ENCODE assay signal across 24 cellular contexts in genomic region chr12:47711448-47711847, GRCh38. TPM values are rescaled to one million over a fixed set of nuclear protein-coding genes. Genes with fewer than 3 reads are reported as not detected.
"Had no signal": no experiment of that assay in that cellular context is flagged by ENCODE, and none has a peak within 500 bp of the region (broad histone marks: within the 10 kb centered on the region; RNA-seq: fewer than 3 reads in every experiment).

No MANE protein-coding gene starts in this region.

- H3K9me3 Mint-ChIP-seq: activated naive CD4-positive, alpha-beta T cell treated with anti-CD3 and anti-CD28 coated beads, Interleukin-2, amount 10 ng/mL, durations not matched to agents 7 days and 5 days; activated naive CD8-positive, alpha-beta T cell treated with anti-CD3 and anti-CD28 coated beads for 36 hours; activated T-helper 17 cell treated with anti-CD3 and anti-CD28 coated beads, Interleukin-2, amount 50 U/mL, for 72 hours; T-helper 1 cell treated with Interleukin-12 subunit alpha and Interleukin-12 subunit beta and Interleukin-4 antibody, amounts not matched to agents 30 μg/mL and 1 μg/mL, for 36 hours had no signal

- H3K27me3 ChIP-seq: brain microvascular endothelial cell, cardiac muscle cell, MG63, SJSA1 had no signal

- H3K27ac Mint-ChIP-seq: activated naive CD4-positive, alpha-beta T cell treated with anti-CD3 and anti-CD28 coated beads, Interleukin-2, amount 10 ng/mL, durations not matched to agents 7 days and 5 days; activated naive CD8-positive, alpha-beta T cell treated with anti-CD3 and anti-CD28 coated beads for 36 hours; activated T-helper 17 cell treated with anti-CD3 and anti-CD28 coated beads, Interleukin-2, amount 50 U/mL, for 72 hours; T-helper 1 cell treated with Interleukin-12 subunit alpha and Interleukin-12 subunit beta and Interleukin-4 antibody, amounts not matched to agents 30 μg/mL and 1 μg/mL, for 36 hours had no signal

- H3K9me3 ChIP-seq: MG63, SJSA1 had no signal

- H3K9ac ChIP-seq: KMS-11 had no signal

- H3K27ac ChIP-seq: brain microvascular endothelial cell, KMS-11, SJSA1 had no signal

- H3K4me2 ChIP-seq: KMS-11 had no signal

- H3K27me3 Mint-ChIP-seq: activated naive CD8-positive, alpha-beta T cell treated with anti-CD3 and anti-CD28 coated beads for 36 hours; activated T-helper 17 cell treated with anti-CD3 and anti-CD28 coated beads, Interleukin-2, amount 50 U/mL, for 72 hours had no signal

- H3K36me3 ChIP-seq: brain microvascular endothelial cell, cardiac muscle cell, MG63, SJSA1 had no signal

- H3K4me3 Mint-ChIP-seq: activated naive CD4-positive, alpha-beta T cell treated with anti-CD3 and anti-CD28 coated beads, Interleukin-2, amount 10 ng/mL, durations not matched to agents 7 days and 5 days; activated naive CD8-positive, alpha-beta T cell treated with anti-CD3 and anti-CD28 coated beads for 36 hours; activated T-helper 17 cell treated with anti-CD3 and anti-CD28 coated beads, Interleukin-2, amount 50 U/mL, for 72 hours; T-helper 1 cell treated with Interleukin-12 subunit alpha and Interleukin-12 subunit beta and Interleukin-4 antibody, amounts not matched to agents 30 μg/mL and 1 μg/mL, for 36 hours had no signal

- ATAC-seq: activated CD4-positive, CD25-positive, alpha-beta regulatory T cell treated with anti-CD3 and anti-CD28 coated beads, Interleukin-2, amount 50 U/mL, for 24 hours; activated T-helper 17 cell treated with anti-CD3 and anti-CD28 coated beads, Interleukin-2, amount 50 U/mL, for 72 hours; SK-N-SH treated with all-trans-retinoic acid at 6 μM for 48 hours had no signal

- H3K4me3 ChIP-seq: cardiac muscle cell, MG63, SJSA1 had no signal

- DNase-seq: activated CD4-positive, alpha-beta T cell treated with anti-CD3 and anti-CD28 coated beads for 4 hours; activated CD4-positive, alpha-beta T cell treated with anti-CD3 and anti-CD28 coated beads, Interleukin-2, amount 50 U/mL, for 48 hours; activated gamma-delta T cell treated with Interleukin-2 at 50 U/mL for 16 hours; activated naive CD4-positive, alpha-beta T cell treated with anti-CD3 and anti-CD28 coated beads, Interleukin-2, amount 10 ng/mL, durations not matched to agents 7 days and 5 days; activated naive CD8-positive, alpha-beta T cell treated with anti-CD3 and anti-CD28 coated beads for 36 hours; activated T-cell treated with anti-CD3 and anti-CD28 coated beads for 4 hours; activated T-cell treated with anti-CD3 and anti-CD28 coated beads, Interleukin-2, amount 50 U/mL, for 48 hours; brain microvascular endothelial cell; MG63; NCI-H1105; NCI-H1436; NCI-H187; NCI-H2081; NCI-H510A treated with DMSO at 0.1 percent for 48 hours; NCI-H69; NK-92 treated with Interleukin-12 subunit alpha and Interleukin-12 subunit beta, amount 100 ng/mL, for 24 hours; SHP77 had no signal

RNA-seq across cellular contexts. Expression of gene ENDOU, which starts 13.8 kb away (rescaled TPM):
- total RNA-seq: SJSA1 had no signal
